Comparison of ENCODE assay signal across 18 cellular contexts in the genomic region with DNA sequence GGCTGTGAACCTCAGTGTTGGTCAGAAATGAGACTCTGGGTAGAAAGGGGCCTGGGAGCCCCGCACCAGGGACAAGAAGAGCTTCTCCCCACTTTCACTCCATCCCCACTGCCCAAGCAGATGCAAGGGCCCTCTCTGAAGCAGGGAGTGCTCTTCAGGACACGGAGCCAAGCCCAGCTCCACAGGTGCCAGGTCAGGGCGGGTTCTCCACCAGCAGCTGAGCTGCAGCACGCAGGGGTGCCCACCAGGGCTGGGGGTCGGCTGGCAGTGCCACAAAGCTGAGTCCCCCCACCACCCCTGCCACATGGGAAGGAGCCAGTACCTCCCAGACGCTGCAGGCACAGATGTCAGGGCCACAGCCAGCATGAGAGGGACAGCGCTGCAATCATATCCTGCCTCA.
A peak's percentile ranks its signal among the peaks of the same experiment; 100 is the strongest.
DNase-seq lines count a peak whose midpoint lies in the region; ATAC-seq and TF ChIP-seq lines count a peak whose summit lies in the region.
"Had no signal": no experiment of that assay in that cellular context is flagged by ENCODE, and none has a peak within 500 bp of the region (broad histone marks: within the 10 kb centered on the region; RNA-seq: fewer than 3 reads in every experiment).

No MANE protein-coding gene starts in this region.

- H3K4me3 ChIP-seq in neuronal stem cell (ENCODE audit: low read length in 2 of 2) (no peak overlapping the region), spleen (no peak overlapping the region)
- H3K4me3 ChIP-seq: BLaER1 treated with 17β-estradiol and CSF1 and Interleukin-3, amounts not matched to agents 10 nM and 100 nM; GM23338; HAP-1 had no signal

- H3K23ac ChIP-seq in neuronal stem cell (ENCODE audit: low read depth, low read length, poor library complexity): no peak overlapping the region

- H3K27ac ChIP-seq in neuronal stem cell (replicated peaks; ENCODE audit: low read length) (no peak overlapping the region), spleen (no peak overlapping the region)
- H3K27ac ChIP-seq: BLaER1 treated with 17β-estradiol and CSF1 and Interleukin-3, amounts not matched to agents 10 nM and 100 nM had no signal

- H3K27me3 Mint-ChIP-seq in chondrocyte (ENCODE audit: low read depth): peaks cover 16% of the 10 kb centered on the region
- peaks cover 7% of the 10 kb centered on the region for H3K27me3 Mint-ChIP-seq in glutamatergic neuron (ENCODE audit: unreplicated experiment)

- H3K18ac ChIP-seq in neuronal stem cell (ENCODE audit: low read length): no peak overlapping the region

- no peak overlapping the region for H4K8ac ChIP-seq in neuronal stem cell (ENCODE audit: low read depth, low read length)

- no peak overlapping the region for H2AFZ ChIP-seq in neuronal stem cell (ENCODE audit: low read length)
- H2AFZ ChIP-seq: GM23338 had no signal

- TF ChIP-seq POLR2A in spleen (IDR thresholded peaks at IDR 0.05): no peak

- H3K9me3 Mint-ChIP-seq in chondrocyte (ENCODE audit: low read depth) (peaks cover 3% of the 10 kb centered on the region), glutamatergic neuron (ENCODE audit: unreplicated experiment) (no peaks in the 10 kb centered on the region)

- no peak overlapping the region for H2BK12ac ChIP-seq in neuronal stem cell (ENCODE audit: low read length)

- H4K91ac ChIP-seq in neuronal stem cell (ENCODE audit: low read depth, low read length, poor library complexity): no peak overlapping the region

- H3K4me1 Mint-ChIP-seq in chondrocyte (ENCODE audit: low read depth): peaks cover 4% of the 10 kb centered on the region
- H3K4me1 Mint-ChIP-seq in glutamatergic neuron (ENCODE audit: low read depth, unreplicated experiment): peaks cover 4% of the 10 kb centered on the region
- H3K4me1 Mint-ChIP-seq: B cell; CD4-positive, alpha-beta memory T cell had no signal

- intact Hi-C loops in spleen (cut with DNase I; ENCODE audit: low total_unique reads): no loop called here

- peaks cover 0 to 3% of the 10 kb centered on the region in 2 donors for H3K9me3 ChIP-seq in neuronal stem cell (replicated peaks in 1 of 2; ENCODE audit: control insufficient read depth in 2 of 2, insufficient read depth in 1 of 2, low read depth in 1 of 2, low read length in 2 of 2)
- H3K9me3 ChIP-seq in spleen: peaks cover 0 to 9% (median 6%) of the 10 kb centered on the region in 8 donors
- H3K9me3 ChIP-seq: HAP-1 had no signal

- no peak overlapping the region for H2BK120ac ChIP-seq in neuronal stem cell (ENCODE audit: low read depth, low read length)

- H3K4me1 ChIP-seq in neuronal stem cell (ENCODE audit: control insufficient read depth in 2 of 2, insufficient read depth in 1 of 2, low read depth in 1 of 2, low read length in 2 of 2) (no peaks in the 10 kb centered on the region), spleen (no peaks in the 10 kb centered on the region)
- H3K4me1 ChIP-seq: BLaER1 treated with 17β-estradiol and CSF1 and Interleukin-3, amounts not matched to agents 10 nM and 100 nM; HAP-1 had no signal

- H3K36me3 ChIP-seq in neuronal stem cell (replicated peaks in 1 of 2; ENCODE audit: control insufficient read depth in 2 of 2, insufficient read depth in 2 of 2, low read length in 2 of 2) (no peaks in the 10 kb centered on the region), spleen (no peaks in the 10 kb centered on the region)
- H3K36me3 ChIP-seq: BLaER1 treated with 17β-estradiol and CSF1 and Interleukin-3, amounts not matched to agents 10 nM and 100 nM; HAP-1 had no signal

- H2BK5ac ChIP-seq in neuronal stem cell (ENCODE audit: low read length): no peak overlapping the region

- peaks cover 2% of the 10 kb centered on the region for H3K36me3 Mint-ChIP-seq in chondrocyte (ENCODE audit: low read depth)
- H3K36me3 Mint-ChIP-seq in glutamatergic neuron (ENCODE audit: unreplicated experiment): no peaks in the 10 kb centered on the region

- no CpG with 5 or more reads among the region's 7 CpGs for WGBS in neuronal stem cell (ENCODE audit: extremely low coverage in 2 of 2, insufficient read length in 2 of 2, insufficient replicate concordance in 1 of 2), 2 donors
- 77 to 96% (median 84%) methylated on average over 4 to 7 of the region's 7 CpGs for WGBS in spleen, 5 donors

- H2BK15ac ChIP-seq in neuronal stem cell (ENCODE audit: low read length): peak overlapping the region; percentile 45

- H2AK5ac ChIP-seq in neuronal stem cell (ENCODE audit: low read depth, low read length): peak overlapping the region; percentile 61

- no peak overlapping the region for H3K4ac ChIP-seq in neuronal stem cell (ENCODE audit: low read length)

- H3K27ac Mint-ChIP-seq in chondrocyte (ENCODE audit: unreplicated experiment) (no peak overlapping the region), glutamatergic neuron (ENCODE audit: unreplicated experiment) (no peak overlapping the region)
- H3K27ac Mint-ChIP-seq: B cell; CD4-positive, alpha-beta memory T cell; GM23338; HFFc6 had no signal

- no peak overlapping the region for H3K14ac ChIP-seq in neuronal stem cell (ENCODE audit: low read length)

- TF ChIP-seq CTCF in chondrocyte (IDR thresholded peaks at IDR 0.05) (no peak), glutamatergic neuron (IDR thresholded peaks at IDR 0.05; ENCODE audit: partially characterized antibody, unreplicated experiment) (no peak), spleen (IDR thresholded peaks at IDR 0.05 in 8 of 11, conservative IDR thresholded peaks at IDR 0.05 in 3 of 11) (no peak)

- no peak overlapping the region for H3K4me2 ChIP-seq in neuronal stem cell (ENCODE audit: insufficient read depth, low read length, poor library complexity, severe bottlenecking)
- H3K4me2 ChIP-seq: BLaER1 treated with 17β-estradiol and CSF1 and Interleukin-3, amounts not matched to agents 10 nM and 100 nM; GM23338 had no signal

- H3K27me3 ChIP-seq in neuronal stem cell (ENCODE audit: control insufficient read depth in 3 of 3, insufficient read depth in 3 of 3, low read depth in 1 of 3, low read length in 3 of 3) (peaks cover 0 to 67% (median 3%) of the 10 kb centered on the region in 3 experiments), spleen (replicated peaks in 1 of 7) (peaks cover 0 to 16% (median 0%) of the 10 kb centered on the region in 7 donors)
- H3K27me3 ChIP-seq: BLaER1 treated with 17β-estradiol and CSF1 and Interleukin-3, amounts not matched to agents 10 nM and 100 nM had no signal

- no peak overlapping the region for H3K9ac ChIP-seq in neuronal stem cell (ENCODE audit: low read depth, low read length, poor library complexity)
- H3K9ac ChIP-seq: BLaER1 treated with 17β-estradiol and CSF1 and Interleukin-3, amounts not matched to agents 10 nM and 100 nM had no signal

- no peaks in the 10 kb centered on the region for H3K79me1 ChIP-seq in neuronal stem cell (ENCODE audit: low read depth, low read length)

- no peak for ATAC-seq in HG02678 (IDR thresholded peaks at IDR 0.05; ENCODE audit: unreplicated experiment)
- ATAC-seq: GM23338 had no signal

- peak; percentile 67 for DNase-seq in chondrocyte (ENCODE audit: low spot score)
- peak; percentile 7 for DNase-seq in glutamatergic neuron
- DNase-seq in neuronal stem cell (ENCODE audit: low spot score): no peak
- DNase-seq in spleen: peak; percentile 51
- no peak for DNase-seq in activated CD4-positive, alpha-beta T cell treated with anti-CD3 and anti-CD28 coated beads, Interleukin-2, amount 50 U/mL, for 4 hours
- DNase-seq in AG20443 (ENCODE audit: low spot score): no peak
- DNase-seq: Calu3; CD4-positive, alpha-beta memory T cell; COR-L47; DMS53; DMS79 treated with DMSO at 0.1 percent for 48 hours; GF-D8; HFFc6 had no signal

- H3K4me3 Mint-ChIP-seq in chondrocyte (ENCODE audit: unreplicated experiment) (no peak overlapping the region), glutamatergic neuron (ENCODE audit: unreplicated experiment) (no peak overlapping the region)
- H3K4me3 Mint-ChIP-seq: B cell; CD4-positive, alpha-beta memory T cell; GM23338; HFFc6 had no signal

Comparison
In these comparisons a context has a peak if more than half of its experiments do, and no peak if none do; other contexts are left out.
1. DNase-seq: peak in chondrocyte (single experiment), glutamatergic neuron (single experiment) and spleen (single experiment); none in neuronal stem cell (single experiment), activated CD4-positive, alpha-beta T cell treated with anti-CD3 and anti-CD28 coated beads, Interleukin-2, amount 50 U/mL, for 4 hours (0 of 2) and AG20443 (single experiment).